In genomic region chr5:178577944-178578343, GRCh38 we compare ENCODE assay signal across 23 cellular contexts. TPM values are rescaled to one million over a fixed set of nuclear protein-coding genes. Genes with fewer than 3 reads are reported as not detected.
"Had no signal": no experiment of that assay in that cellular context is flagged by ENCODE, and none has a peak within 500 bp of the region (broad histone marks: within the 10 kb centered on the region; RNA-seq: fewer than 3 reads in every experiment).

No MANE protein-coding gene starts in this region.

- H3K4me3 ChIP-seq: hepatocyte, thyroid gland had no signal

- H3K27ac Mint-ChIP-seq: activated CD4-positive, alpha-beta memory T cell treated with anti-CD3 and anti-CD28 coated beads, Interleukin-2, amount 10 ng/mL, durations not matched to agents 7 days and 5 days; activated CD4-positive, alpha-beta T cell treated with anti-CD3 and anti-CD28 coated beads for 36 hours; activated CD8-positive, alpha-beta memory T cell treated with anti-CD3 and anti-CD28 coated beads, Interleukin-2, amount 10 ng/mL, durations not matched to agents 7 days and 5 days; activated naive CD8-positive, alpha-beta T cell treated with anti-CD3 and anti-CD28 coated beads, Interleukin-2, amount 10 ng/mL, durations not matched to agents 7 days and 5 days; brain had no signal

- H3K4me3 Mint-ChIP-seq: activated CD4-positive, alpha-beta memory T cell treated with anti-CD3 and anti-CD28 coated beads, Interleukin-2, amount 10 ng/mL, durations not matched to agents 7 days and 5 days; activated CD4-positive, alpha-beta T cell treated with anti-CD3 and anti-CD28 coated beads for 36 hours; activated CD8-positive, alpha-beta memory T cell treated with anti-CD3 and anti-CD28 coated beads, Interleukin-2, amount 10 ng/mL, durations not matched to agents 7 days and 5 days; activated naive CD8-positive, alpha-beta T cell treated with anti-CD3 and anti-CD28 coated beads, Interleukin-2, amount 10 ng/mL, durations not matched to agents 7 days and 5 days had no signal

- H3K27me3 ChIP-seq: thyroid gland, vagina had no signal

- H3K9ac ChIP-seq: parathyroid adenoma had no signal

- H2AFZ ChIP-seq: hepatocyte, parathyroid adenoma had no signal

- H3K9me3 Mint-ChIP-seq: activated CD4-positive, alpha-beta memory T cell treated with anti-CD3 and anti-CD28 coated beads, Interleukin-2, amount 10 ng/mL, durations not matched to agents 7 days and 5 days; activated naive CD8-positive, alpha-beta T cell treated with anti-CD3 and anti-CD28 coated beads, Interleukin-2, amount 10 ng/mL, durations not matched to agents 7 days and 5 days had no signal

- H3K79me2 ChIP-seq: hepatocyte, parathyroid adenoma had no signal

- H3K9me3 ChIP-seq: neutrophil, thyroid gland, vagina had no signal

- ATAC-seq: activated CD4-positive, alpha-beta T cell treated with anti-CD3 and anti-CD28 coated beads for 36 hours; activated CD8-positive, alpha-beta memory T cell treated with anti-CD3 and anti-CD28 coated beads, Interleukin-2, amount 10 ng/mL, durations not matched to agents 7 days and 5 days; foreskin keratinocyte had no signal

- H3K36me3 ChIP-seq: neutrophil, thyroid gland, vagina, WERI-Rb-1 had no signal

- H3K27ac ChIP-seq: epithelial cell of prostate, foreskin keratinocyte, hepatocyte, neutrophil, parathyroid adenoma, vagina, WERI-Rb-1 had no signal

- H3K4me1 ChIP-seq: foreskin keratinocyte, parathyroid adenoma, vagina had no signal

- H3K36me3 Mint-ChIP-seq: activated CD8-positive, alpha-beta memory T cell treated with anti-CD3 and anti-CD28 coated beads, Interleukin-2, amount 10 ng/mL, durations not matched to agents 7 days and 5 days; activated naive CD8-positive, alpha-beta T cell treated with anti-CD3 and anti-CD28 coated beads, Interleukin-2, amount 10 ng/mL, durations not matched to agents 7 days and 5 days had no signal

- DNase-seq: activated CD4-positive, alpha-beta memory T cell treated with anti-CD3 and anti-CD28 coated beads, Interleukin-2, amount 10 ng/mL, durations not matched to agents 7 days and 5 days; activated CD4-positive, alpha-beta T cell treated with anti-CD3 and anti-CD28 coated beads for 36 hours; activated naive CD4-positive, alpha-beta T cell treated with Interleukin-2 at 50 U/mL for 16 hours; activated naive CD8-positive, alpha-beta T cell treated with anti-CD3 and anti-CD28 coated beads, Interleukin-2, amount 10 ng/mL, durations not matched to agents 7 days and 5 days; amygdala; central memory CD4-positive, alpha-beta T cell; dorsolateral prefrontal cortex; foreskin keratinocyte; mammary epithelial cell; stimulated activated CD4-positive, alpha-beta T cell treated with anti-CD3 and anti-CD28 coated beads, Interleukin-12 subunit alpha, Interleukin-12 subunit beta, amount 100 ng/mL, for 4 hours; stimulated activated CD4-positive, alpha-beta T cell treated with anti-CD3 and anti-CD28 coated beads, Interleukin-1b, Interleukin-23, amount 100 ng/mL, for 48 hours; stimulated activated CD8-positive, alpha-beta memory T cell treated with anti-CD3 and anti-CD28 coated beads, Interleukin-4, amount 100 ng/mL, for 48 hours; stimulated activated naive CD4-positive, alpha-beta T cell; thyroid gland; WERI-Rb-1 had no signal

- H3K4me1 Mint-ChIP-seq: activated CD4-positive, alpha-beta memory T cell treated with anti-CD3 and anti-CD28 coated beads, Interleukin-2, amount 10 ng/mL, durations not matched to agents 7 days and 5 days; activated CD4-positive, alpha-beta T cell treated with anti-CD3 and anti-CD28 coated beads for 36 hours; activated CD8-positive, alpha-beta memory T cell treated with anti-CD3 and anti-CD28 coated beads, Interleukin-2, amount 10 ng/mL, durations not matched to agents 7 days and 5 days; activated naive CD8-positive, alpha-beta T cell treated with anti-CD3 and anti-CD28 coated beads, Interleukin-2, amount 10 ng/mL, durations not matched to agents 7 days and 5 days; brain had no signal

RNA-seq across cellular contexts. Expression of gene COL23A1, which starts 12.2 kb away (rescaled TPM):
- total RNA-seq: activated CD4-positive, alpha-beta T cell treated with anti-CD3 and anti-CD28 coated beads for 36 hours; fibroblast of lung had no signal
- polyA plus RNA-seq: fibroblast of lung had no signal
